ENCODE assay signal across 12 cellular contexts in genomic region chr1:8595919-8596318, GRCh38.
A peak's percentile ranks its signal among the peaks of the same experiment; 100 is the strongest.
DNase-seq lines count a peak whose midpoint lies in the region; ATAC-seq and TF ChIP-seq lines count a peak whose summit lies in the region.
"Had no signal": no experiment of that assay in that cellular context is flagged by ENCODE, and none has a peak within 500 bp of the region (broad histone marks: within the 10 kb centered on the region; RNA-seq: fewer than 3 reads in every experiment).

No MANE protein-coding gene starts in this region.

- H3K27ac ChIP-seq in AG04450 (ENCODE audit: low read depth, low read length): no peak overlapping the region
- H3K27ac ChIP-seq in upper lobe of right lung: no peak overlapping the region

- intact Hi-C loops in upper lobe of right lung (cut with DNase I): no loop called here

- ATAC-seq in GM19035 (IDR thresholded peaks at IDR 0.05; ENCODE audit: unreplicated experiment): peak; percentile 52
- ATAC-seq in HG03159 (IDR thresholded peaks at IDR 0.05; ENCODE audit: unreplicated experiment): peak; percentile 64
- no peak for ATAC-seq in upper lobe of right lung

- POLR2A ChIA-PET in AG04450 (lab: Yijun Ruan, JAX): interaction anchor here (0.7 to 0.8 kb wide), 2 partner anchors 106 to 269 kb away, joined by 3 to 4 read pairs; no protein-coding TSS in a partner anchor

- H3K4me3 ChIP-seq in AG04450 (ENCODE audit: low read depth, low read length) (no peak overlapping the region), upper lobe of right lung (no peak overlapping the region)

- H3K4me3 Mint-ChIP-seq in progenitor cell of endocrine pancreas (ENCODE audit: low read depth): no peak overlapping the region
- H3K4me3 Mint-ChIP-seq: memory B cell had no signal

- H3K9me3 Mint-ChIP-seq in progenitor cell of endocrine pancreas (ENCODE audit: low read depth): no peaks in the 10 kb centered on the region
- H3K9me3 Mint-ChIP-seq: memory B cell had no signal

- no peaks in the 10 kb centered on the region for H3K27me3 ChIP-seq in AG04450 (ENCODE audit: control insufficient read depth, insufficient read depth, low read length)
- H3K27me3 ChIP-seq in upper lobe of right lung: no peaks in the 10 kb centered on the region

- peaks cover 15% of the 10 kb centered on the region for H3K36me3 Mint-ChIP-seq in progenitor cell of endocrine pancreas (ENCODE audit: insufficient read depth)

- no peaks in the 10 kb centered on the region for H3K36me3 ChIP-seq in upper lobe of right lung

- H3K27ac Mint-ChIP-seq in progenitor cell of endocrine pancreas: no peak overlapping the region

- CTCF ChIA-PET in AG04450 (lab: Charles Lee): interaction anchor here (0.6 to 1.3 kb wide), 5 partner anchors 25 to 186 kb away, joined by 3 to 12 read pairs (median 6); no protein-coding TSS in a partner anchor

- no peaks in the 10 kb centered on the region for H3K27me3 Mint-ChIP-seq in progenitor cell of endocrine pancreas
- H3K27me3 Mint-ChIP-seq: memory B cell had no signal

- DNase-seq in AG04450 (ENCODE audit: low read depth, low spot score) (peak; percentile 42), fibroblast of peridontal ligament (ENCODE audit: extremely low read depth) (peak; percentile 29), NCI-H187 (lab: John Stamatoyannopoulos, UW) (no peak), upper lobe of right lung (no peak), HK-2 (ENCODE audit: unreplicated experiment) (no peak), progenitor cell of endocrine pancreas (ENCODE audit: low spot score, unreplicated experiment) (no peak)
- DNase-seq: activated effector memory CD4-positive, alpha-beta T cell treated with Interleukin-2 at 50 U/mL for 16 hours; effector CD8-positive, alpha-beta T cell; occipital lobe had no signal

- H3K9me3 ChIP-seq in AG04450 (ENCODE audit: control insufficient read depth, insufficient read depth, low read length): no peaks in the 10 kb centered on the region
- H3K9me3 ChIP-seq in upper lobe of right lung: no peaks in the 10 kb centered on the region

- TF ChIP-seq CTCF in AG04450 (IDR thresholded peaks at IDR 0.05; ENCODE audit: low read depth, low read length): no peak
- TF ChIP-seq CTCF in upper lobe of right lung (IDR thresholded peaks at IDR 0.05): no peak
- TF ChIP-seq CTCF in progenitor cell of endocrine pancreas (IDR thresholded peaks at IDR 0.05; ENCODE audit: unreplicated experiment): no peak

- peaks cover 25% of the 10 kb centered on the region for H3K4me1 ChIP-seq in upper lobe of right lung

- peaks cover 60% of the 10 kb centered on the region for H3K4me1 Mint-ChIP-seq in progenitor cell of endocrine pancreas (ENCODE audit: low read depth)

Comparison
In these comparisons a context has a peak if more than half of its experiments do, and no peak if none do; other contexts are left out.
1. DNase-seq: peak in AG04450 (single experiment) and fibroblast of peridontal ligament (single experiment); none in NCI-H187 (0 of 2), upper lobe of right lung (single experiment), HK-2 (single experiment) and progenitor cell of endocrine pancreas (single experiment).